16 cellular contexts compared by ENCODE assay signal in the genomic region with DNA sequence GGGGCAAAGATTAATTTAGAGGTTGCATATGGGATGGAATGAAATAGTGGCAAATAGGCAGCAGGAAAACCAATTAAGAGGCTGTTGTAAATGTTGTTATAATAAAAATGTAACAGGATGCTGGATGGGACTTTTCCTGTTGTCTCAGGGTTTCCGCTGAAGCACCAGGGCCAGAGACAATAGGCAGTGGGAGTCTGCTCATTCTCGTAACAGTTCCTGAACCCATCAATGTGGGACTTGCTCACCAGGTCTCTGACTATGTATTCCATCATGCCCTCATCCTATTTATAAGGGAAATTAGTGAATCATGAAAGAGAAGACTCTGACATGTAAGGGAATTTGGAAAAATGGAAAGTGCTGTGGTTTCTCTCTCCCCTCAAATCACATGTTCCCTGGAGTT.
"Had no signal": no experiment of that assay in that cellular context is flagged by ENCODE, and none has a peak within 500 bp of the region (broad histone marks: within the 10 kb centered on the region; RNA-seq: fewer than 3 reads in every experiment).

No MANE protein-coding gene starts in this region.

- DNase-seq: activated CD4-positive, alpha-beta T cell treated with anti-CD3 and anti-CD28 coated beads, Interleukin-2, amount 10 ng/mL, durations not matched to agents 7 days and 5 days; activated CD8-positive, alpha-beta memory T cell treated with anti-CD3 and anti-CD28 coated beads, Interleukin-2, amount 50 U/mL, for 48 hours; activated gamma-delta T cell treated with Interleukin-2 at 50 U/mL for 16 hours; activated T-cell treated with anti-CD3 and anti-CD28 coated beads, Interleukin-2, amount 50 U/mL, for 72 hours; amniotic stem cell; cerebellar nuclear complex; glutamatergic neuron; midbrain; sigmoid colon; stimulated activated CD4-positive, alpha-beta T cell treated with anti-CD3 and anti-CD28 coated beads, Interleukin-1b, Interleukin-23, amount 100 ng/mL, for 48 hours; SW 1271; upper lobe of left lung had no signal

- H3K27ac ChIP-seq: upper lobe of left lung had no signal

- H3K9me3 ChIP-seq: sigmoid colon, upper lobe of left lung had no signal

- H3K4me3 Mint-ChIP-seq: activated CD4-positive, alpha-beta T cell treated with anti-CD3 and anti-CD28 coated beads, Interleukin-2, amount 10 ng/mL, durations not matched to agents 7 days and 5 days; activated naive CD8-positive, alpha-beta T cell; activated T-cell treated with anti-CD3 and anti-CD28 coated beads, Interleukin-2, amount 50 U/mL, for 72 hours; brain; neural crest cell had no signal

- H3K36me3 Mint-ChIP-seq: brain had no signal

- ATAC-seq: activated T-cell treated with anti-CD3 and anti-CD28 coated beads, Interleukin-2, amount 50 U/mL, for 72 hours; esophagus mucosa had no signal

- H3K36me3 ChIP-seq: sigmoid colon, upper lobe of left lung had no signal

- H3K4me3 ChIP-seq: sigmoid colon, upper lobe of left lung had no signal

- H3K27me3 ChIP-seq: sigmoid colon, upper lobe of left lung had no signal

- H3K27me3 Mint-ChIP-seq: activated CD4-positive, alpha-beta T cell treated with anti-CD3 and anti-CD28 coated beads, Interleukin-2, amount 10 ng/mL, durations not matched to agents 7 days and 5 days had no signal

- H3K27ac Mint-ChIP-seq: activated CD4-positive, alpha-beta T cell treated with anti-CD3 and anti-CD28 coated beads, Interleukin-2, amount 10 ng/mL, durations not matched to agents 7 days and 5 days; activated naive CD8-positive, alpha-beta T cell; activated T-cell treated with anti-CD3 and anti-CD28 coated beads, Interleukin-2, amount 50 U/mL, for 72 hours; brain had no signal
